In the genomic region with DNA sequence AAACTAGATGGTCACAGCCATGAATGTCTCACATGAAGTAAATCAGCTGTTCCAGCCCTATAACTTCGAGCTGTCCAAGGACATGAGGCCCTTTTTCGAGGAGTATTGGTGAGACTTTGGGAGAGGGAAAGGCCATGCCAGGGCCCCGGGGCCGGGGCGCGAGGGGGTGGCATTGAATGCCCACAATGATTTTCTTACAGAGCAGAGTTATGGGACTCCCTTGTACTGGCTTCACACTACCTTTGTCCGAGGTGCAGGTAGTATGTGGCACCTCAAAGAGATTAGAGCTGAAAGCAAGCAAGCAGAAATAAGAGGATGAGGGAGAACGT, we compare ENCODE assay signal across 1 cellular context.
TF ChIP-seq lines count a peak whose summit lies in the region.

No MANE protein-coding gene starts in this region.

TF ChIP-seq in HepG2, 621 proteins besides CTCF, POLR2A, EP300 and RAD21 (continues in another document):
- TF ChIP-seq ZNF501 (CRISPR knock-in tag; IDR thresholded peaks at IDR 0.05), result no peak
- TF ChIP-seq, protein P1, sequence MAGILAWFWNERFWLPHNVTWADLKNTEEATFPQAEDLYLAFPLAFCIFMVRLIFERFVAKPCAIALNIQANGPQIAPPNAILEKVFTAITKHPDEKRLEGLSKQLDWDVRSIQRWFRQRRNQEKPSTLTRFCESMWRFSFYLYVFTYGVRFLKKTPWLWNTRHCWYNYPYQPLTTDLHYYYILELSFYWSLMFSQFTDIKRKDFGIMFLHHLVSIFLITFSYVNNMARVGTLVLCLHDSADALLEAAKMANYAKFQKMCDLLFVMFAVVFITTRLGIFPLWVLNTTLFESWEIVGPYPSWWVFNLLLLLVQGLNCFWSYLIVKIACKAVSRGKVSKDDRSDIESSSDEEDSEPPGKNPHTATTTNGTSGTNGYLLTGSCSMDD (CRISPR knock-in tag; IDR thresholded peaks at IDR 0.05), result no peak
- TF ChIP-seq KLF15 (CRISPR knock-in tag; IDR thresholded peaks at IDR 0.05; ENCODE audit: borderline replicate concordance), result no peak
- TF ChIP-seq ZNF652 (CRISPR knock-in tag; IDR thresholded peaks at IDR 0.05; ENCODE audit: borderline replicate concordance, low read depth), result no peak
- TF ChIP-seq, protein P2, sequence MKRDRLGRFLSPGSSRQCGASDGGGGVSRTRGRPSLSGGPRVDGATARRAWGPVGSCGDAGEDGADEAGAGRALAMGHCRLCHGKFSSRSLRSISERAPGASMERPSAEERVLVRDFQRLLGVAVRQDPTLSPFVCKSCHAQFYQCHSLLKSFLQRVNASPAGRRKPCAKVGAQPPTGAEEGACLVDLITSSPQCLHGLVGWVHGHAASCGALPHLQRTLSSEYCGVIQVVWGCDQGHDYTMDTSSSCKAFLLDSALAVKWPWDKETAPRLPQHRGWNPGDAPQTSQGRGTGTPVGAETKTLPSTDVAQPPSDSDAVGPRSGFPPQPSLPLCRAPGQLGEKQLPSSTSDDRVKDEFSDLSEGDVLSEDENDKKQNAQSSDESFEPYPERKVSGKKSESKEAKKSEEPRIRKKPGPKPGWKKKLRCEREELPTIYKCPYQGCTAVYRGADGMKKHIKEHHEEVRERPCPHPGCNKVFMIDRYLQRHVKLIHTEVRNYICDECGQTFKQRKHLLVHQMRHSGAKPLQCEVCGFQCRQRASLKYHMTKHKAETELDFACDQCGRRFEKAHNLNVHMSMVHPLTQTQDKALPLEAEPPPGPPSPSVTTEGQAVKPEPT (CRISPR knock-in tag; IDR thresholded peaks at IDR 0.05; ENCODE audit: low read depth), result 0 out of 2 replicates have a peak, but pooled peaks have one; percentile 1
- TF ChIP-seq, protein P3, sequence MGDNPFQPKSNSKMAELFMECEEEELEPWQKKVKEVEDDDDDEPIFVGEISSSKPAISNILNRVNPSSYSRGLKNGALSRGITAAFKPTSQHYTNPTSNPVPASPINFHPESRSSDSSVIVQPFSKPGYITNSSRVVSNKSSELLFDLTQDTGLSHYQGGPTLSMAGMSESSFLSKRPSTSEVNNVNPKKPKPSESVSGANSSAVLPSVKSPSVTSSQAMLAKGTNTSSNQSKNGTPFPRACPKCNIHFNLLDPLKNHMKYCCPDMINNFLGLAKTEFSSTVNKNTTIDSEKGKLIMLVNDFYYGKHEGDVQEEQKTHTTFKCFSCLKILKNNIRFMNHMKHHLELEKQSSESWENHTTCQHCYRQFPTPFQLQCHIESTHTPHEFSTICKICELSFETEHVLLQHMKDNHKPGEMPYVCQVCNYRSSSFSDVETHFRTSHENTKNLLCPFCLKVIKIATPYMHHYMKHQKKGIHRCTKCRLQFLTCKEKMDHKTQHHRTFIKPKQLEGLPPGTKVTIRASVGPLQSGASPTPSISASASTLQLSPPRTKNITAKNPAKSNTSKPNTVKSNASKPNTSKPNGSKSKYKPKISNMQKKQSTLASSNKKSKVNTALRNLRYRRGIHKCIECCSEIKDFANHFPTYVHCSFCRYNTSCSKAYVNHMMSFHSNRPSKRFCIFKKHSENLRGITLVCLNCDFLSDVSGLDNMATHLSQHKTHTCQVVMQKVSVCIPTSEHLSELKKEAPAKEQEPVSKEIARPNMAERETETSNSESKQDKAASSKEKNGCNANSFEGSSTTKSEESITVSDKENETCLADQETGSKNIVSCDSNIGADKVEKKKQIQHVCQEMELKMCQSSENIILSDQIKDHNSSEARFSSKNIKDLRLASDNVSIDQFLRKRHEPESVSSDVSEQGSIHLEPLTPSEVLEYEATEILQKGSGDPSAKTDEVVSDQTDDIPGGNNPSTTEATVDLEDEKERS (CRISPR knock-in tag; IDR thresholded peaks at IDR 0.05), result no peak
- TF ChIP-seq ZNF883 (CRISPR knock-in tag; IDR thresholded peaks at IDR 0.05; ENCODE audit: not compliant biosample characterization), result peak; percentile 11
- TF ChIP-seq PAX8 (CRISPR knock-in tag; IDR thresholded peaks at IDR 0.05; ENCODE audit: borderline replicate concordance), result no peak
- TF ChIP-seq ZNF563 (CRISPR knock-in tag; IDR thresholded peaks at IDR 0.05), result no peak
- TF ChIP-seq FLYWCH1 (CRISPR knock-in tag; IDR thresholded peaks at IDR 0.05), result no peak
- no peak for TF ChIP-seq NR0B2 (CRISPR knock-in tag; IDR thresholded peaks at IDR 0.05)
- no peak for TF ChIP-seq HES4 (CRISPR knock-in tag; IDR thresholded peaks at IDR 0.05; ENCODE audit: borderline replicate concordance)
- no peak for TF ChIP-seq PATZ1 (CRISPR knock-in tag; IDR thresholded peaks at IDR 0.05)
- TF ChIP-seq ARID2 (CRISPR knock-in tag; IDR thresholded peaks at IDR 0.05; ENCODE audit: borderline replicate concordance), result 0 out of 2 replicates have a peak, but pooled peaks have one; percentile 16
- TF ChIP-seq SMYD3 (CRISPR knock-in tag; IDR thresholded peaks at IDR 0.05), result peak; percentile 8
- TF ChIP-seq, protein P4, sequence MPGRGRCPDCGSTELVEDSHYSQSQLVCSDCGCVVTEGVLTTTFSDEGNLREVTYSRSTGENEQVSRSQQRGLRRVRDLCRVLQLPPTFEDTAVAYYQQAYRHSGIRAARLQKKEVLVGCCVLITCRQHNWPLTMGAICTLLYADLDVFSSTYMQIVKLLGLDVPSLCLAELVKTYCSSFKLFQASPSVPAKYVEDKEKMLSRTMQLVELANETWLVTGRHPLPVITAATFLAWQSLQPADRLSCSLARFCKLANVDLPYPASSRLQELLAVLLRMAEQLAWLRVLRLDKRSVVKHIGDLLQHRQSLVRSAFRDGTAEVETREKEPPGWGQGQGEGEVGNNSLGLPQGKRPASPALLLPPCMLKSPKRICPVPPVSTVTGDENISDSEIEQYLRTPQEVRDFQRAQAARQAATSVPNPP (CRISPR knock-in tag; IDR thresholded peaks at IDR 0.05), result 0 out of 2 replicates have a peak, but pooled peaks have one; percentile 14
- TF ChIP-seq, protein P5, sequence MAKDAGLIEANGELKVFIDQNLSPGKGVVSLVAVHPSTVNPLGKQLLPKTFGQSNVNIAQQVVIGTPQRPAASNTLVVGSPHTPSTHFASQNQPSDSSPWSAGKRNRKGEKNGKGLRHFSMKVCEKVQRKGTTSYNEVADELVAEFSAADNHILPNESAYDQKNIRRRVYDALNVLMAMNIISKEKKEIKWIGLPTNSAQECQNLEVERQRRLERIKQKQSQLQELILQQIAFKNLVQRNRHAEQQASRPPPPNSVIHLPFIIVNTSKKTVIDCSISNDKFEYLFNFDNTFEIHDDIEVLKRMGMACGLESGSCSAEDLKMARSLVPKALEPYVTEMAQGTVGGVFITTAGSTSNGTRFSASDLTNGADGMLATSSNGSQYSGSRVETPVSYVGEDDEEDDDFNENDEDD (CRISPR knock-in tag; IDR thresholded peaks at IDR 0.05; ENCODE audit: borderline replicate concordance), result no peak
- 0 out of 2 replicates have a peak, but pooled peaks have one; percentile 3 for TF ChIP-seq ZBTB20 (CRISPR knock-in tag; IDR thresholded peaks at IDR 0.05; ENCODE audit: borderline replicate concordance, low read depth)
- TF ChIP-seq, protein P6, sequence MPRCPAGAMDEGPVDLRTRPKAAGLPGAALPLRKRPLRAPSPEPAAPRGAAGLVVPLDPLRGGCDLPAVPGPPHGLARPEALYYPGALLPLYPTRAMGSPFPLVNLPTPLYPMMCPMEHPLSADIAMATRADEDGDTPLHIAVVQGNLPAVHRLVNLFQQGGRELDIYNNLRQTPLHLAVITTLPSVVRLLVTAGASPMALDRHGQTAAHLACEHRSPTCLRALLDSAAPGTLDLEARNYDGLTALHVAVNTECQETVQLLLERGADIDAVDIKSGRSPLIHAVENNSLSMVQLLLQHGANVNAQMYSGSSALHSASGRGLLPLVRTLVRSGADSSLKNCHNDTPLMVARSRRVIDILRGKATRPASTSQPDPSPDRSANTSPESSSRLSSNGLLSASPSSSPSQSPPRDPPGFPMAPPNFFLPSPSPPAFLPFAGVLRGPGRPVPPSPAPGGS (CRISPR knock-in tag; IDR thresholded peaks at IDR 0.05), result peak; percentile 8; the same call in 1 of the 2 replicates
- TF ChIP-seq HMGXB4 (CRISPR knock-in tag; IDR thresholded peaks at IDR 0.05; ENCODE audit: borderline replicate concordance in 1 of 2, low read depth in 1 of 2), result peak in 1 of 2 experiments; percentile 13; a peak in 1 of 4 replicates
- TF ChIP-seq ZNF703 (CRISPR knock-in tag; IDR thresholded peaks at IDR 0.05; ENCODE audit: borderline replicate concordance), result 0 out of 2 replicates have a peak, but pooled peaks have one; percentile 13
- no peak for TF ChIP-seq BCL6 (CRISPR knock-in tag; IDR thresholded peaks at IDR 0.05)
- no peak for TF ChIP-seq ZNF251 (CRISPR knock-in tag; IDR thresholded peaks at IDR 0.05)
- TF ChIP-seq ZNF546 (CRISPR knock-in tag; conservative IDR thresholded peaks at IDR 0.05), result peak; percentile 12; the same call in 1 of the 2 replicates
- 0 out of 2 replicates have a peak, but pooled peaks have one; percentile 2 for TF ChIP-seq ZNF30 (CRISPR knock-in tag; IDR thresholded peaks at IDR 0.05)
- no peak for TF ChIP-seq ZNF816 (CRISPR knock-in tag; IDR thresholded peaks at IDR 0.05; ENCODE audit: borderline replicate concordance)
- 0 out of 2 replicates have a peak, but pooled peaks have one; percentile 10 for TF ChIP-seq ZNF430 (CRISPR knock-in tag; IDR thresholded peaks at IDR 0.05)
- TF ChIP-seq HOXD1 (CRISPR knock-in tag; IDR thresholded peaks at IDR 0.05), result 0 out of 2 replicates have a peak, but pooled peaks have one; percentile 11
- no peak for TF ChIP-seq ZNF367 (CRISPR knock-in tag; IDR thresholded peaks at IDR 0.05; ENCODE audit: borderline replicate concordance)
- TF ChIP-seq PRMT3 (CRISPR knock-in tag; IDR thresholded peaks at IDR 0.05; ENCODE audit: borderline replicate concordance, low read depth), result 0 out of 2 replicates have a peak, but pooled peaks have one; percentile 9
- TF ChIP-seq ZNF709 (CRISPR knock-in tag; IDR thresholded peaks at IDR 0.05), result 0 out of 2 replicates have a peak, but pooled peaks have one; percentile 7
- TF ChIP-seq PAF1 (CRISPR knock-in tag; IDR thresholded peaks at IDR 0.05), result no peak
- 0 out of 2 replicates have a peak, but pooled peaks have one; percentile 4 for TF ChIP-seq ARHGAP35 (CRISPR knock-in tag; IDR thresholded peaks at IDR 0.05; ENCODE audit: borderline replicate concordance)
- no peak for TF ChIP-seq ZNF468 (CRISPR knock-in tag; IDR thresholded peaks at IDR 0.05)
- no peak for TF ChIP-seq ZNF879 (CRISPR knock-in tag; IDR thresholded peaks at IDR 0.05)
- TF ChIP-seq ZNF567 (CRISPR knock-in tag; IDR thresholded peaks at IDR 0.05; ENCODE audit: borderline replicate concordance), result no peak
- TF ChIP-seq MXD4 (CRISPR knock-in tag; IDR thresholded peaks at IDR 0.05), result peak; percentile 5; the same call in 1 of the 2 replicates
- TF ChIP-seq NFE2 (CRISPR knock-in tag; IDR thresholded peaks at IDR 0.05), result no peak
- no peak for TF ChIP-seq NFKBIZ (CRISPR knock-in tag; IDR thresholded peaks at IDR 0.05)
- TF ChIP-seq ZNF749 (CRISPR knock-in tag; IDR thresholded peaks at IDR 0.05; ENCODE audit: borderline replicate concordance), result 0 out of 2 replicates have a peak, but pooled peaks have one; percentile 15
- no peak for TF ChIP-seq ZUFSP (CRISPR knock-in tag; IDR thresholded peaks at IDR 0.05; ENCODE audit: borderline replicate concordance)
- TF ChIP-seq SOX13 (IDR thresholded peaks at IDR 0.05), result no peak
- TF ChIP-seq SOX13 (CRISPR knock-in tag; conservative IDR thresholded peaks at IDR 0.05 in 1 of 2, IDR thresholded peaks at IDR 0.05 in 1 of 2), result no peak
- TF ChIP-seq ZFP82 (CRISPR knock-in tag; IDR thresholded peaks at IDR 0.05; ENCODE audit: borderline replicate concordance), result peak; percentile 16; the same call in 1 of the 2 replicates
- TF ChIP-seq PHF5A (CRISPR knock-in tag; IDR thresholded peaks at IDR 0.05; ENCODE audit: low read depth, unreplicated experiment), result no peak
- TF ChIP-seq ZFP1 (CRISPR knock-in tag; IDR thresholded peaks at IDR 0.05), result no peak
- 0 out of 2 replicates have a peak, but pooled peaks have one; percentile 30 for TF ChIP-seq SNAPC2 (CRISPR knock-in tag; IDR thresholded peaks at IDR 0.05)
- no peak for TF ChIP-seq NFE2L1 (CRISPR knock-in tag; IDR thresholded peaks at IDR 0.05; ENCODE audit: borderline replicate concordance)
- no peak for TF ChIP-seq FOXK1 (CRISPR knock-in tag; IDR thresholded peaks at IDR 0.05; ENCODE audit: borderline replicate concordance, low read depth)
- no peak for TF ChIP-seq KDM3A (CRISPR knock-in tag; IDR thresholded peaks at IDR 0.05; ENCODE audit: low read depth)
